Comparison of ENCODE assay signal across 7 cellular contexts in genomic region chr15:91963726-91964125, GRCh38.
DNase-seq lines count a peak whose midpoint lies in the region; ATAC-seq and TF ChIP-seq lines count a peak whose summit lies in the region.
"Not testable (repeated sequence)": the region's sequence is repeated elsewhere in the genome, so short reads cannot be mapped to it uniquely, and the experiment has no call there.

No MANE protein-coding gene starts in this region.

- H2AFZ ChIP-seq in PC-9; neuronal stem cell (ENCODE audit: low read length): not testable (repeated sequence)

- peak overlapping the region; percentile 98 for H3K27ac ChIP-seq in PC-9
- peak overlapping the region; percentile 96 for H3K27ac ChIP-seq in foreskin keratinocyte
- not testable (repeated sequence) for H3K27ac ChIP-seq in neuronal stem cell (replicated peaks; ENCODE audit: low read length); testis

- H4K8ac ChIP-seq in neuronal stem cell (ENCODE audit: low read depth, low read length): not testable (repeated sequence)

- H3K36me3 ChIP-seq in PC-9 (ENCODE audit: low read depth); neuronal stem cell (replicated peaks in 1 of 2; ENCODE audit: control insufficient read depth in 2 of 2, insufficient read depth in 2 of 2, low read length in 2 of 2); testis (ENCODE audit: low read depth, missing control alignments): not testable (repeated sequence)

- peaks cover 50% of the 10 kb centered on the region for H3K4me1 ChIP-seq in PC-9 (replicated peaks; ENCODE audit: insufficient read depth)
- peaks cover 36% of the 10 kb centered on the region for H3K4me1 ChIP-seq in foreskin keratinocyte
- peaks cover 0 to 14% of the 10 kb centered on the region in 2 donors for H3K4me1 ChIP-seq in neuronal stem cell (ENCODE audit: control insufficient read depth in 2 of 2, insufficient read depth in 1 of 2, low read depth in 1 of 2, low read length in 2 of 2)
- peaks cover 26% of the 10 kb centered on the region for H3K4me1 ChIP-seq in testis

- not testable (repeated sequence) for H2BK12ac ChIP-seq in neuronal stem cell (ENCODE audit: low read length)

- not testable (repeated sequence) for DNase-seq in PC-9; activated naive CD8-positive, alpha-beta T cell treated with anti-CD3 and anti-CD28 coated beads for 36 hours; foreskin keratinocyte; natural killer cell; neuronal stem cell (ENCODE audit: low spot score)
- DNase-seq in activated CD8-positive, alpha-beta T cell treated with anti-CD3 and anti-CD28 coated beads for 36 hours: peak; percentile 6
- peak; percentile 45 for DNase-seq in testis

- BruUV-seq in PC-9 (replicated peaks; lab: Mats Ljungman, UMichigan): not testable (repeated sequence)

- TF ChIP-seq POLR2A in testis (IDR thresholded peaks at IDR 0.05): not testable (repeated sequence)

- not testable (repeated sequence) for H3K27ac Mint-ChIP-seq in activated CD8-positive, alpha-beta T cell treated with anti-CD3 and anti-CD28 coated beads for 36 hours; activated naive CD8-positive, alpha-beta T cell treated with anti-CD3 and anti-CD28 coated beads for 36 hours
- H3K27ac Mint-ChIP-seq in natural killer cell: peak overlapping the region; percentile 56 to 58

- not testable (repeated sequence) for H4K20me1 ChIP-seq in PC-9 (ENCODE audit: insufficient read depth)

- not testable (repeated sequence) for H2BK15ac ChIP-seq in neuronal stem cell (ENCODE audit: low read length)

- H3K9me2 ChIP-seq in PC-9 (ENCODE audit: insufficient read depth): not testable (repeated sequence)

- peaks cover 11% of the 10 kb centered on the region for H3K4me1 Mint-ChIP-seq in activated CD8-positive, alpha-beta T cell treated with anti-CD3 and anti-CD28 coated beads for 36 hours (ENCODE audit: low read depth)
- H3K4me1 Mint-ChIP-seq in activated naive CD8-positive, alpha-beta T cell treated with anti-CD3 and anti-CD28 coated beads for 36 hours: peaks cover 11% of the 10 kb centered on the region
- peaks cover 58 to 64% of the 10 kb centered on the region in 2 donors for H3K4me1 Mint-ChIP-seq in natural killer cell

- H4K91ac ChIP-seq in neuronal stem cell (ENCODE audit: low read depth, low read length, poor library complexity): not testable (repeated sequence)

- H3K23ac ChIP-seq in neuronal stem cell (ENCODE audit: low read depth, low read length, poor library complexity): not testable (repeated sequence)

- not testable (repeated sequence) for H3K27me3 Mint-ChIP-seq in activated CD8-positive, alpha-beta T cell treated with anti-CD3 and anti-CD28 coated beads for 36 hours; activated naive CD8-positive, alpha-beta T cell treated with anti-CD3 and anti-CD28 coated beads for 36 hours; natural killer cell (ENCODE audit: low read depth in 2 of 2)

- CTCF ChIA-PET in PC-9 (lab: Charles Lee): not testable (repeated sequence)
- CTCF ChIA-PET in activated CD8-positive, alpha-beta T cell treated with anti-CD3 and anti-CD28 coated beads for 36 hours (lab: Charles Lee): interaction anchor here (1.1 to 1.5 kb wide), 2 partner anchors 114 to 257 kb away, joined by 3 read pairs; no protein-coding TSS in a partner anchor

- peaks cover 66% of the 10 kb centered on the region for H3K79me2 ChIP-seq in PC-9 (ENCODE audit: low read depth)

- H3K9me3 ChIP-seq in PC-9 (ENCODE audit: insufficient read depth, low read depth); neuronal stem cell (replicated peaks in 1 of 2; ENCODE audit: control insufficient read depth in 2 of 2, insufficient read depth in 1 of 2, low read depth in 1 of 2, low read length in 2 of 2); testis: not testable (repeated sequence)

- not testable (repeated sequence) for H3K36me3 Mint-ChIP-seq in activated CD8-positive, alpha-beta T cell treated with anti-CD3 and anti-CD28 coated beads for 36 hours (ENCODE audit: low read depth); activated naive CD8-positive, alpha-beta T cell treated with anti-CD3 and anti-CD28 coated beads for 36 hours; natural killer cell

- peak overlapping the region; percentile 45 for H3K18ac ChIP-seq in neuronal stem cell (ENCODE audit: low read length)

- not testable (repeated sequence) for H3K79me1 ChIP-seq in neuronal stem cell (ENCODE audit: low read depth, low read length)

- not testable (repeated sequence) for H2AK5ac ChIP-seq in neuronal stem cell (ENCODE audit: low read depth, low read length)

- not testable (repeated sequence) for H2BK120ac ChIP-seq in neuronal stem cell (ENCODE audit: low read depth, low read length)

- peaks cover 41% of the 10 kb centered on the region for H3F3A ChIP-seq in PC-9 (ENCODE audit: insufficient read depth, low read depth)

- TF ChIP-seq CTCF in PC-9 (conservative IDR thresholded peaks at IDR 0.05); activated CD8-positive, alpha-beta T cell treated with anti-CD3 and anti-CD28 coated beads for 36 hours (IDR thresholded peaks at IDR 0.05); foreskin keratinocyte (conservative IDR thresholded peaks at IDR 0.05); natural killer cell (IDR thresholded peaks at IDR 0.05); testis (IDR thresholded peaks at IDR 0.05): not testable (repeated sequence)

- intact Hi-C loops in PC-9 (cut with micrococcal nuclease; ENCODE audit: unreplicated experiment); activated CD8-positive, alpha-beta T cell treated with anti-CD3 and anti-CD28 coated beads for 36 hours (cut with micrococcal nuclease); natural killer cell (cut with micrococcal nuclease); testis (cut with DNase I; ENCODE audit: low total_unique reads): not testable (repeated sequence)

- not testable (repeated sequence) for H3K27me3 ChIP-seq in PC-9 (ENCODE audit: insufficient read depth, low read depth); foreskin keratinocyte; neuronal stem cell (ENCODE audit: control insufficient read depth in 3 of 3, insufficient read depth in 3 of 3, low read depth in 1 of 3, low read length in 3 of 3); testis

- not testable (repeated sequence) for H2BK5ac ChIP-seq in neuronal stem cell (ENCODE audit: low read length)

- WGBS in neuronal stem cell (ENCODE audit: extremely low coverage in 2 of 2, insufficient read length in 2 of 2, insufficient replicate concordance in 1 of 2), 2 donors: no CpG with 5 or more reads among the region's 9 CpGs
- 88% methylated on average over 9 of the region's 9 CpGs for WGBS in testis, 2 donors

- ATAC-seq in activated CD8-positive, alpha-beta T cell treated with anti-CD3 and anti-CD28 coated beads for 36 hours; foreskin keratinocyte: not testable (repeated sequence)
- peak in 1 of 3 donors; percentile 24 for ATAC-seq in natural killer cell

- not testable (repeated sequence) for H3K4me3 ChIP-seq in PC-9; neuronal stem cell (ENCODE audit: low read length in 2 of 2); testis

- H3K4me2 ChIP-seq in PC-9: peak overlapping the region; percentile 77
- not testable (repeated sequence) for H3K4me2 ChIP-seq in neuronal stem cell (ENCODE audit: insufficient read depth, low read length, poor library complexity, severe bottlenecking)

- POLR2A ChIA-PET in PC-9 (lab: Charles Lee; ENCODE audit: unreplicated experiment); activated CD8-positive, alpha-beta T cell treated with anti-CD3 and anti-CD28 coated beads for 36 hours (lab: Charles Lee): not testable (repeated sequence)

- not testable (repeated sequence) for H3K9me3 Mint-ChIP-seq in activated CD8-positive, alpha-beta T cell treated with anti-CD3 and anti-CD28 coated beads for 36 hours; activated naive CD8-positive, alpha-beta T cell treated with anti-CD3 and anti-CD28 coated beads for 36 hours; natural killer cell

- not testable (repeated sequence) for H3K14ac ChIP-seq in neuronal stem cell (ENCODE audit: low read length)

- H3K9ac ChIP-seq in neuronal stem cell (ENCODE audit: low read depth, low read length, poor library complexity): not testable (repeated sequence)

- H3K4me3 Mint-ChIP-seq in activated CD8-positive, alpha-beta T cell treated with anti-CD3 and anti-CD28 coated beads for 36 hours: not testable (repeated sequence)
- H3K4me3 Mint-ChIP-seq in activated naive CD8-positive, alpha-beta T cell treated with anti-CD3 and anti-CD28 coated beads for 36 hours: peak overlapping the region; percentile 50
- H3K4me3 Mint-ChIP-seq in natural killer cell: peak overlapping the region; percentile 55

- not testable (repeated sequence) for H3K4ac ChIP-seq in neuronal stem cell (ENCODE audit: low read length)
